ENCODE assay signal across 15 cellular contexts in genomic region chr7:143390098-143390772, GRCh38. TPM values are rescaled to one million over a fixed set of nuclear protein-coding genes. Genes with fewer than 3 reads are reported as not detected.
A peak's percentile ranks its signal among the peaks of the same experiment; 100 is the strongest.
DNase-seq lines count a peak whose midpoint lies in the region; ATAC-seq, FAIRE-seq and TF ChIP-seq lines count a peak whose summit lies in the region.
"Had no signal": no experiment of that assay in that cellular context is flagged by ENCODE, and none has a peak within 500 bp of the region (broad histone marks: within the 10 kb centered on the region; RNA-seq: fewer than 3 reads in every experiment).

No MANE protein-coding gene starts in this region.

- no peaks in the 10 kb centered on the region for H3K9me3 ChIP-seq in adipocyte (ENCODE audit: control insufficient read depth, low read length)
- H3K9me3 ChIP-seq in muscle layer of colon (ENCODE audit: low read length): no peaks in the 10 kb centered on the region
- H3K9me3 ChIP-seq: BE2C had no signal

- no peak for ATAC-seq in HG03135 (IDR thresholded peaks at IDR 0.05; ENCODE audit: unreplicated experiment)
- no peak for ATAC-seq in stimulated activated naive B cell treated with anti-CD40 and anti-IgM and Interleukin-4, amounts not matched to agents 10 μg/mL and 1 μg/mL and 100 μg/mL, for 72 hours (replicated peaks)

- H3K27me3 Mint-ChIP-seq in stimulated activated naive B cell treated with anti-CD40 and anti-IgM and Interleukin-4, amounts not matched to agents 10 μg/mL and 1 μg/mL and 100 μg/mL, for 72 hours: peaks cover 0 to 4% of the 10 kb centered on the region in 2 donors
- H3K27me3 Mint-ChIP-seq: central memory CD8-positive, alpha-beta T cell had no signal

- H3K36me3 Mint-ChIP-seq in stimulated activated naive B cell treated with anti-CD40 and anti-IgM and Interleukin-4, amounts not matched to agents 10 μg/mL and 1 μg/mL and 100 μg/mL, for 72 hours: peaks cover 31 to 43% of the 10 kb centered on the region in 2 donors

- DNase-seq in GM12892 (ENCODE audit: insufficient read length) (no peak), adipocyte (ENCODE audit: low read depth) (no peak), NCI-H2196 treated with DMSO at 0.1 percent for 48 hours (lab: John Stamatoyannopoulos, UW; ENCODE audit: unreplicated experiment) (no peak), NCI-H748 (lab: John Stamatoyannopoulos, UW; ENCODE audit: unreplicated experiment) (no peak)
- DNase-seq in stimulated activated naive B cell treated with anti-CD40 and anti-IgM and Interleukin-4, amounts not matched to agents 10 μg/mL and 1 μg/mL and 100 μg/mL, for 72 hours: no peak
- DNase-seq: activated T-cell treated with anti-CD3 and anti-CD28 coated beads, Interleukin-2, amount 50 U/mL, for 48 hours; BE2C; NCI-H526; nephron progenitor cell had no signal

- H3K4me1 ChIP-seq in ACC112 (ENCODE audit: control insufficient read depth, insufficient read depth, low read length, unreplicated experiment): peaks cover 59% of the 10 kb centered on the region
- H3K4me1 ChIP-seq in adipocyte (ENCODE audit: control insufficient read depth, insufficient read depth, low read length): peaks cover 55% of the 10 kb centered on the region
- H3K4me1 ChIP-seq in muscle layer of colon (ENCODE audit: insufficient read depth, low read length): peaks cover 85% of the 10 kb centered on the region

- TF ChIP-seq POLR2A in GM12892 (IDR thresholded peaks at IDR 0.05; ENCODE audit: low read depth, low read length): 0 out of 2 replicates have a peak, but pooled peaks have one; percentile 5

- no peak overlapping the region for H3K4me3 ChIP-seq in ACC112 (ENCODE audit: low read depth, low read length)
- no peak overlapping the region for H3K4me3 ChIP-seq in adipocyte (ENCODE audit: low read length)
- H3K4me3 ChIP-seq in muscle layer of colon (ENCODE audit: low read depth in 1 of 2, low read length in 2 of 2): no peak overlapping the region

- no peaks in the 10 kb centered on the region for H3K27me3 ChIP-seq in ACC112 (ENCODE audit: insufficient read depth, low read length)
- no peaks in the 10 kb centered on the region for H3K27me3 ChIP-seq in adipocyte (replicated peaks; ENCODE audit: control insufficient read depth, insufficient read depth, low read length)
- H3K27me3 ChIP-seq in muscle layer of colon (ENCODE audit: control insufficient read depth in 1 of 2, insufficient read depth in 2 of 2, low read length in 2 of 2): no peaks in the 10 kb centered on the region
- H3K27me3 ChIP-seq: BE2C had no signal

- no peaks in the 10 kb centered on the region for H3K9me3 Mint-ChIP-seq in stimulated activated naive B cell treated with anti-CD40 and anti-IgM and Interleukin-4, amounts not matched to agents 10 μg/mL and 1 μg/mL and 100 μg/mL, for 72 hours
- H3K9me3 Mint-ChIP-seq: central memory CD8-positive, alpha-beta T cell; nephron progenitor cell had no signal

- H3K27ac Mint-ChIP-seq in stimulated activated naive B cell treated with anti-CD40 and anti-IgM and Interleukin-4, amounts not matched to agents 10 μg/mL and 1 μg/mL and 100 μg/mL, for 72 hours: no peak overlapping the region
- H3K27ac Mint-ChIP-seq: nephron progenitor cell had no signal

- H3K4me1 Mint-ChIP-seq in stimulated activated naive B cell treated with anti-CD40 and anti-IgM and Interleukin-4, amounts not matched to agents 10 μg/mL and 1 μg/mL and 100 μg/mL, for 72 hours: peaks cover 3 to 4% of the 10 kb centered on the region in 2 donors

- H3K9ac ChIP-seq in adipocyte (ENCODE audit: low read length): peak overlapping the region; percentile 84
- no peak overlapping the region for H3K9ac ChIP-seq in muscle layer of colon (ENCODE audit: low read length)

- peak overlapping the region; percentile 84; the same call in 1 of the 2 replicates for H3K27ac ChIP-seq in ACC112 (ENCODE audit: low read depth, low read length)
- peak overlapping the region; percentile 83 for H3K27ac ChIP-seq in muscle layer of colon (ENCODE audit: low read depth, low read length)

- no peak for FAIRE-seq in GM12892 (lab: Jason Lieb, UNC)
- FAIRE-seq: GM18507, islet of Langerhans had no signal

- peaks cover 27% of the 10 kb centered on the region for H3K79me2 ChIP-seq in ACC112 (ENCODE audit: control insufficient read depth, insufficient read depth, low read length, unreplicated experiment)

- no peak overlapping the region for H3K4me3 Mint-ChIP-seq in stimulated activated naive B cell treated with anti-CD40 and anti-IgM and Interleukin-4, amounts not matched to agents 10 μg/mL and 1 μg/mL and 100 μg/mL, for 72 hours
- H3K4me3 Mint-ChIP-seq: central memory CD8-positive, alpha-beta T cell; nephron progenitor cell had no signal

- H2AFZ ChIP-seq in ACC112 (ENCODE audit: low read length, unreplicated experiment): no peak overlapping the region

- H3K36me3 ChIP-seq in ACC112 (ENCODE audit: insufficient read depth, low read length) (peaks cover 16% of the 10 kb centered on the region; the same call in 1 of the 2 replicates), adipocyte (ENCODE audit: control insufficient read depth, insufficient read depth, low read length, severe bottlenecking) (peaks cover 42% of the 10 kb centered on the region), muscle layer of colon (ENCODE audit: insufficient read depth, low read length) (peaks cover 44% of the 10 kb centered on the region)

RNA-seq across cellular contexts. Expression of gene ZYX, which starts 9.1 kb away (rescaled TPM):
- 26.2 TPM for polyA plus RNA-seq in GM12892 (2012; ENCODE audit: missing spikeins)

RNA-seq across cellular contexts. Expression of gene EPHA1, which starts 18.4 kb away (rescaled TPM):
- 1.5 TPM for polyA plus RNA-seq in GM12892 (2012; ENCODE audit: missing spikeins)

RNA-seq across cellular contexts. Expression of gene FAM131B, which starts 27.7 kb away (rescaled TPM):
- polyA plus RNA-seq in GM12892 (2012; ENCODE audit: missing spikeins): not detected

RNA-seq across cellular contexts. Expression of gene TAS2R60, which starts 53.0 kb away (rescaled TPM):
- not detected for polyA plus RNA-seq in GM12892 (2012; ENCODE audit: missing spikeins)
